1 cellular context compared by ENCODE assay signal in the genomic region with DNA sequence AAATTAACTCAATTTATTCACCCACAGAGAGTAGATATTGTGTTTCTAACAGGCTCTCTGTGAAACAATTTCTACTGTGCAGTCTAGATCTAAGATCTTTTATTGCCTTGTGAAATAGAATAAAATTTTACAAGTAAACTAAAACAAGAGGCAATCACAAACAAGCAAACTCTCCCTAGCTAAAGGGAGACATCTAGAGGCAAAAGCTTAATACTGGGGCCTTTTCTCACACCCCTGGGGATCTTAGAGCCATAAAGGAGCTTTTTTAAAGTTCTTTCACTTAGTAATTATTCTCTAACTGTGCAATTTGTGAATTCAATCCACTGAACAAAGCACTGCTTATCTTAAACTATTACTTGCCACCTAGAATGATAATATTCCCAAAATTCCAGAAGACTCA.
TF ChIP-seq lines count a peak whose summit lies in the region.

No MANE protein-coding gene starts in this region.

TF ChIP-seq in WTC11, 78 proteins besides CTCF, POLR2A, EP300 and RAD21 (continued from another document):
- TF ChIP-seq, protein P1, sequence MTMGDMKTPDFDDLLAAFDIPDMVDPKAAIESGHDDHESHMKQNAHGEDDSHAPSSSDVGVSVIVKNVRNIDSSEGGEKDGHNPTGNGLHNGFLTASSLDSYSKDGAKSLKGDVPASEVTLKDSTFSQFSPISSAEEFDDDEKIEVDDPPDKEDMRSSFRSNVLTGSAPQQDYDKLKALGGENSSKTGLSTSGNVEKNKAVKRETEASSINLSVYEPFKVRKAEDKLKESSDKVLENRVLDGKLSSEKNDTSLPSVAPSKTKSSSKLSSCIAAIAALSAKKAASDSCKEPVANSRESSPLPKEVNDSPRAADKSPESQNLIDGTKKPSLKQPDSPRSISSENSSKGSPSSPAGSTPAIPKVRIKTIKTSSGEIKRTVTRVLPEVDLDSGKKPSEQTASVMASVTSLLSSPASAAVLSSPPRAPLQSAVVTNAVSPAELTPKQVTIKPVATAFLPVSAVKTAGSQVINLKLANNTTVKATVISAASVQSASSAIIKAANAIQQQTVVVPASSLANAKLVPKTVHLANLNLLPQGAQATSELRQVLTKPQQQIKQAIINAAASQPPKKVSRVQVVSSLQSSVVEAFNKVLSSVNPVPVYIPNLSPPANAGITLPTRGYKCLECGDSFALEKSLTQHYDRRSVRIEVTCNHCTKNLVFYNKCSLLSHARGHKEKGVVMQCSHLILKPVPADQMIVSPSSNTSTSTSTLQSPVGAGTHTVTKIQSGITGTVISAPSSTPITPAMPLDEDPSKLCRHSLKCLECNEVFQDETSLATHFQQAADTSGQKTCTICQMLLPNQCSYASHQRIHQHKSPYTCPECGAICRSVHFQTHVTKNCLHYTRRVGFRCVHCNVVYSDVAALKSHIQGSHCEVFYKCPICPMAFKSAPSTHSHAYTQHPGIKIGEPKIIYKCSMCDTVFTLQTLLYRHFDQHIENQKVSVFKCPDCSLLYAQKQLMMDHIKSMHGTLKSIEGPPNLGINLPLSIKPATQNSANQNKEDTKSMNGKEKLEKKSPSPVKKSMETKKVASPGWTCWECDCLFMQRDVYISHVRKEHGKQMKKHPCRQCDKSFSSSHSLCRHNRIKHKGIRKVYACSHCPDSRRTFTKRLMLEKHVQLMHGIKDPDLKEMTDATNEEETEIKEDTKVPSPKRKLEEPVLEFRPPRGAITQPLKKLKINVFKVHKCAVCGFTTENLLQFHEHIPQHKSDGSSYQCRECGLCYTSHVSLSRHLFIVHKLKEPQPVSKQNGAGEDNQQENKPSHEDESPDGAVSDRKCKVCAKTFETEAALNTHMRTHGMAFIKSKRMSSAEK (CRISPR knock-in tag; IDR thresholded peaks at IDR 0.05; ENCODE audit: borderline replicate concordance) = no peak
- no peak for TF ChIP-seq HMGA2 (CRISPR knock-in tag; IDR thresholded peaks at IDR 0.05)
- no peak for TF ChIP-seq PRRX2 (CRISPR knock-in tag; IDR thresholded peaks at IDR 0.05)
- no peak for TF ChIP-seq IRF2 (CRISPR knock-in tag; IDR thresholded peaks at IDR 0.05; ENCODE audit: borderline replicate concordance, low read depth)
- TF ChIP-seq ZNF423 (CRISPR knock-in tag; IDR thresholded peaks at IDR 0.05) = no peak
- TF ChIP-seq ZNF219 (CRISPR knock-in tag; IDR thresholded peaks at IDR 0.05; ENCODE audit: borderline replicate concordance) = no peak
- no peak for TF ChIP-seq MXD4 (CRISPR knock-in tag; IDR thresholded peaks at IDR 0.05; ENCODE audit: borderline replicate concordance)
- TF ChIP-seq, protein P2, sequence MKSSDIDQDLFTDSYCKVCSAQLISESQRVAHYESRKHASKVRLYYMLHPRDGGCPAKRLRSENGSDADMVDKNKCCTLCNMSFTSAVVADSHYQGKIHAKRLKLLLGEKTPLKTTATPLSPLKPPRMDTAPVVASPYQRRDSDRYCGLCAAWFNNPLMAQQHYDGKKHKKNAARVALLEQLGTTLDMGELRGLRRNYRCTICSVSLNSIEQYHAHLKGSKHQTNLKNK (CRISPR knock-in tag; IDR thresholded peaks at IDR 0.05) = no peak
- TF ChIP-seq, protein P3, sequence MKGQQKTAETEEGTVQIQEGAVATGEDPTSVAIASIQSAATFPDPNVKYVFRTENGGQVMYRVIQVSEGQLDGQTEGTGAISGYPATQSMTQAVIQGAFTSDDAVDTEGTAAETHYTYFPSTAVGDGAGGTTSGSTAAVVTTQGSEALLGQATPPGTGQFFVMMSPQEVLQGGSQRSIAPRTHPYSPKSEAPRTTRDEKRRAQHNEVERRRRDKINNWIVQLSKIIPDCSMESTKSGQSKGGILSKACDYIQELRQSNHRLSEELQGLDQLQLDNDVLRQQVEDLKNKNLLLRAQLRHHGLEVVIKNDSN (CRISPR knock-in tag; IDR thresholded peaks at IDR 0.05) = no peak
- TF ChIP-seq, protein P4, sequence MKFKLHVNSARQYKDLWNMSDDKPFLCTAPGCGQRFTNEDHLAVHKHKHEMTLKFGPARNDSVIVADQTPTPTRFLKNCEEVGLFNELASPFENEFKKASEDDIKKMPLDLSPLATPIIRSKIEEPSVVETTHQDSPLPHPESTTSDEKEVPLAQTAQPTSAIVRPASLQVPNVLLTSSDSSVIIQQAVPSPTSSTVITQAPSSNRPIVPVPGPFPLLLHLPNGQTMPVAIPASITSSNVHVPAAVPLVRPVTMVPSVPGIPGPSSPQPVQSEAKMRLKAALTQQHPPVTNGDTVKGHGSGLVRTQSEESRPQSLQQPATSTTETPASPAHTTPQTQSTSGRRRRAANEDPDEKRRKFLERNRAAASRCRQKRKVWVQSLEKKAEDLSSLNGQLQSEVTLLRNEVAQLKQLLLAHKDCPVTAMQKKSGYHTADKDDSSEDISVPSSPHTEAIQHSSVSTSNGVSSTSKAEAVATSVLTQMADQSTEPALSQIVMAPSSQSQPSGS (CRISPR knock-in tag; IDR thresholded peaks at IDR 0.05; ENCODE audit: borderline replicate concordance, low read depth) = no peak
- no peak for TF ChIP-seq ZNF263 (CRISPR knock-in tag; IDR thresholded peaks at IDR 0.05; ENCODE audit: low read depth)
- no peak for TF ChIP-seq CBFB (CRISPR knock-in tag; IDR thresholded peaks at IDR 0.05; ENCODE audit: low read depth)
